14 cellular contexts compared by ENCODE assay signal in the genomic region with DNA sequence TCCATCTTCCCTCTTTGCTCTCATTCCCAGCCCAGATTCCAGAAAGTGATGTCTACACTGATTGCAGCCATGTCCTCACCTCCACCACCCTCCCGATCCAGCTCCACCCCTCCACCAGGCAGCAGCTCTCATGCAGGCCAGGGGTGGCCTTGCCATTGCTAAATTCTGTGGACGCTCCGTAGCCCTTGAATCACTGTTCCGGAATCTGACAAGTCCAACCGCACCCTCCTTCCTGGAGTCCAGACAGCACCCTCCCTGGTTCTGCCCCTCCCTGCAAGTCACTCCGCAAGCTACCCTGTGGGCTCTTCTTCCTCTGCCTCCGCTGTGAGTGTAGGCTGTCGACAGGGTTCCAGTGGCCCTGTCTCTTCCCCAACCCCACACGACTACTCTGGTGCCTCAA. TPM values are rescaled to one million over a fixed set of nuclear protein-coding genes. Genes with fewer than 3 reads are reported as not detected.
DNase-seq lines count a peak whose midpoint lies in the region; ATAC-seq and TF ChIP-seq lines count a peak whose summit lies in the region.
"Had no signal": no experiment of that assay in that cellular context is flagged by ENCODE, and none has a peak within 500 bp of the region (broad histone marks: within the 10 kb centered on the region; RNA-seq: fewer than 3 reads in every experiment).

No MANE protein-coding gene starts in this region.

- DNase-seq in CD14-positive monocyte (ENCODE audit: low spot score) (peak; percentile 40), SW480 (ENCODE audit: low spot score) (peak; percentile 38), foreskin keratinocyte (peak; percentile 49 to 76), sciatic nerve (ENCODE audit: low spot score) (peak; percentile 74), A673 (ENCODE audit: low spot score) (no peak), NCI-H1694 treated with DMSO at 0.1 percent for 48 hours (lab: John Stamatoyannopoulos, UW) (no peak), HEK293T (ENCODE audit: extremely low spot score) (no peak)
- DNase-seq: activated CD4-positive, CD25-positive, alpha-beta regulatory T cell; NCI-H1417 treated with DMSO at 0.1 percent for 48 hours; stimulated activated CD4-positive, alpha-beta T cell treated with anti-CD3 and anti-CD28 coated beads, Interleukin-12 subunit alpha, Interleukin-12 subunit beta, amount 100 ng/mL, for 4 hours had no signal

- CTCF ChIA-PET in A673 (lab: Charles Lee) (no interaction called here), HEK293T (lab: Yijun Ruan, JAX) (no interaction called here)

- no peak overlapping the region for H3K4me3 ChIP-seq in A673 (ENCODE audit: low read depth, low read length, poor library complexity, severe bottlenecking)

- H3K9me3 Mint-ChIP-seq in CD14-positive monocyte = peaks cover 0 to 3% (median 0%) of the 10 kb centered on the region in 7 donors
- H3K9me3 Mint-ChIP-seq: stimulated activated naive CD8-positive, alpha-beta T cell treated with anti-CD3 and anti-CD28 coated beads, Interleukin-15, Interleukin-2, amounts not matched to agents 100 ng/mL and 50 ng/mL, for 24 hours had no signal

- H3K27ac Mint-ChIP-seq in CD14-positive monocyte = no peak overlapping the region
- H3K27ac Mint-ChIP-seq: stimulated activated naive CD8-positive, alpha-beta T cell treated with anti-CD3 and anti-CD28 coated beads, Interleukin-15, Interleukin-2, amounts not matched to agents 100 ng/mL and 50 ng/mL, for 24 hours had no signal

- no TSS peak for BruUV-seq in A673 (replicated peaks; lab: Mats Ljungman, UMichigan)

- H3K27me3 ChIP-seq in foreskin keratinocyte = peaks cover 10% of the 10 kb centered on the region
- peaks cover 7% of the 10 kb centered on the region for H3K27me3 ChIP-seq in A673 (replicated peaks; ENCODE audit: insufficient read depth, low read depth, low read length, poor library complexity)

- no peaks in the 10 kb centered on the region for H3K36me3 Mint-ChIP-seq in CD14-positive monocyte

- H3K4me1 Mint-ChIP-seq in CD14-positive monocyte = no peaks in the 10 kb centered on the region

- peaks cover 12% of the 10 kb centered on the region for H3K4me1 ChIP-seq in foreskin keratinocyte
- H3K4me1 ChIP-seq in A673 (ENCODE audit: insufficient read depth, low read length, poor library complexity, severe bottlenecking) = no peaks in the 10 kb centered on the region

- no peaks in the 10 kb centered on the region for H3K36me3 ChIP-seq in A673 (ENCODE audit: insufficient read depth, low read length, poor library complexity, severe bottlenecking)

- H3K27ac ChIP-seq in foreskin keratinocyte (no peak overlapping the region), A673 (ENCODE audit: low read depth, low read length, poor library complexity, severe bottlenecking) (no peak overlapping the region)

- intact Hi-C loops in CD14-positive monocyte (cut with micrococcal nuclease) = no loop called here
- intact Hi-C loops in sciatic nerve (cut with DNase I) = no loop called here
- intact Hi-C loops in A673 (cut with micrococcal nuclease; ENCODE audit: unreplicated experiment) = no loop called here

- no peak for TF ChIP-seq CTCF in CD14-positive monocyte (IDR thresholded peaks at IDR 0.05)
- no peak for TF ChIP-seq CTCF in foreskin keratinocyte (conservative IDR thresholded peaks at IDR 0.05)
- no peak for TF ChIP-seq CTCF in A673 (conservative IDR thresholded peaks at IDR 0.05; ENCODE audit: low read depth, low read length)

- H3K9me3 ChIP-seq in A673 (ENCODE audit: low read depth, low read length, poor library complexity, severe bottlenecking) = no peaks in the 10 kb centered on the region

- POLR2A ChIA-PET in A673 (lab: Charles Lee; ENCODE audit: low non-redundant PET) = no interaction called here
- POLR2A ChIA-PET in HEK293T (lab: Yijun Ruan, JAX) = no interaction called here

- no peak overlapping the region for H3K4me3 Mint-ChIP-seq in CD14-positive monocyte
- H3K4me3 Mint-ChIP-seq: stimulated activated naive CD8-positive, alpha-beta T cell treated with anti-CD3 and anti-CD28 coated beads, Interleukin-15, Interleukin-2, amounts not matched to agents 100 ng/mL and 50 ng/mL, for 24 hours had no signal

- peaks cover 23 to 54% (median 33%) of the 10 kb centered on the region in 3 donors for H3K27me3 Mint-ChIP-seq in CD14-positive monocyte (ENCODE audit: low read depth in 3 of 3)

- peak; percentile 59 for ATAC-seq in foreskin keratinocyte
- peak; percentile 72 for ATAC-seq in sciatic nerve
- no peak for ATAC-seq in HG02870 (IDR thresholded peaks at IDR 0.05; ENCODE audit: unreplicated experiment)

TF ChIP-seq in HEK293T, 16 proteins besides CTCF, POLR2A, EP300 and RAD21:
- TF ChIP-seq BHLHE40 (IDR thresholded peaks at IDR 0.05; ENCODE audit: borderline replicate concordance) (no peak), LEF1 (IDR thresholded peaks at IDR 0.05; ENCODE audit: borderline replicate concordance) (no peak), FOXK2 (IDR thresholded peaks at IDR 0.05) (no peak), ARNT (IDR thresholded peaks at IDR 0.05) (no peak), ELF4 (IDR thresholded peaks at IDR 0.05) (no peak), ZNF384 (IDR thresholded peaks at IDR 0.05) (no peak), SP1 (IDR thresholded peaks at IDR 0.05) (no peak), SUZ12 (IDR thresholded peaks at IDR 0.05) (no peak), HDGF (IDR thresholded peaks at IDR 0.05; ENCODE audit: borderline replicate concordance) (no peak)
- TF ChIP-seq, protein P1, sequence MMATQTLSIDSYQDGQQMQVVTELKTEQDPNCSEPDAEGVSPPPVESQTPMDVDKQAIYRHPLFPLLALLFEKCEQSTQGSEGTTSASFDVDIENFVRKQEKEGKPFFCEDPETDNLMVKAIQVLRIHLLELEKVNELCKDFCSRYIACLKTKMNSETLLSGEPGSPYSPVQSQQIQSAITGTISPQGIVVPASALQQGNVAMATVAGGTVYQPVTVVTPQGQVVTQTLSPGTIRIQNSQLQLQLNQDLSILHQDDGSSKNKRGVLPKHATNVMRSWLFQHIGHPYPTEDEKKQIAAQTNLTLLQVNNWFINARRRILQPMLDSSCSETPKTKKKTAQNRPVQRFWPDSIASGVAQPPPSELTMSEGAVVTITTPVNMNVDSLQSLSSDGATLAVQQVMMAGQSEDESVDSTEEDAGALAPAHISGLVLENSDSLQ (IDR thresholded peaks at IDR 0.05) = no peak

RNA-seq across cellular contexts. Expression of gene TNXB, which starts 26.2 kb away (rescaled TPM):
- polyA plus RNA-seq in CD14-positive monocyte (not detected), foreskin keratinocyte (0.03 and 0.07 TPM in 2 replicates)
- total RNA-seq in foreskin keratinocyte (0.07 and 0.31 TPM in 2 replicates), sciatic nerve (423 TPM), A673 (2021) (11.5 and 13.6 TPM in 2 replicates)

RNA-seq across cellular contexts. Expression of gene CYP21A2, which starts 44.7 kb away (rescaled TPM):
- polyA plus RNA-seq in CD14-positive monocyte (not detected), foreskin keratinocyte (0.04 TPM in 1 of 2 replicates, not detected in the other)
- total RNA-seq in foreskin keratinocyte (not detected in 2 replicates), sciatic nerve (6.1 TPM), A673 (2021) (0.15 TPM in 1 of 2 replicates, not detected in the other)
- total RNA-seq: lung microvascular endothelial cell, OCI-LY7 had no signal

RNA-seq across cellular contexts. Expression of gene ATF6B, which starts 45.1 kb away (rescaled TPM):
- polyA plus RNA-seq in CD14-positive monocyte (10 to 100 TPM; 15.7 to 17.8 TPM), foreskin keratinocyte (51.9 and 54.1 TPM in 2 replicates)
- total RNA-seq in foreskin keratinocyte (39.5 and 41.7 TPM in 2 replicates), sciatic nerve (88.4 TPM), A673 (2021) (70.2 and 74.7 TPM in 2 replicates)

RNA-seq across cellular contexts. Expression of gene FKBPL, which starts 47.1 kb away (rescaled TPM):
- 1 to 10 TPM; 1.2 to 1.8 TPM for polyA plus RNA-seq in CD14-positive monocyte
- 7.5 and 8.6 TPM in 2 replicates for total RNA-seq in foreskin keratinocyte
- polyA plus RNA-seq in foreskin keratinocyte = 11.0 and 12.5 TPM in 2 replicates
- total RNA-seq in sciatic nerve = 2.8 TPM
- 13.5 and 14.1 TPM in 2 replicates for total RNA-seq in A673 (2021)

Comparison
In these comparisons a context has a peak if more than half of its experiments do, and no peak if none do; other contexts are left out.
1. DNase-seq: peak in CD14-positive monocyte (single experiment), SW480 (single experiment), foreskin keratinocyte (2 of 2) and sciatic nerve (single experiment); none in A673 (single experiment), NCI-H1694 treated with DMSO at 0.1 percent for 48 hours (single experiment) and HEK293T (single experiment).
2. RNA of gene TNXB, which starts 26.2 kb away (total RNA-seq): 423 TPM in sciatic nerve (single experiment); 11.5 to 13.6 TPM in A673 and 0.07 to 0.31 TPM in foreskin keratinocyte; every median in the first group is over 10 times any median in the second.